Comparison of ENCODE assay signal across 24 cellular contexts in genomic region chr5:77849308-77849900, GRCh38.
A peak's percentile ranks its signal among the peaks of the same experiment; 100 is the strongest.
DNase-seq lines count a peak whose midpoint lies in the region; ATAC-seq and TF ChIP-seq lines count a peak whose summit lies in the region.
"Had no signal": no experiment of that assay in that cellular context is flagged by ENCODE, and none has a peak within 500 bp of the region (broad histone marks: within the 10 kb centered on the region; RNA-seq: fewer than 3 reads in every experiment).

No MANE protein-coding gene starts in this region.

- intact Hi-C loops in left lung (cut with DNase I) = no loop called here

- H3K4me1 Mint-ChIP-seq in brain = peaks cover 67% of the 10 kb centered on the region
- H3K4me1 Mint-ChIP-seq in nephron = peaks cover 16% of the 10 kb centered on the region
- H3K4me1 Mint-ChIP-seq in glutamatergic neuron (ENCODE audit: low read depth, unreplicated experiment) = peaks cover 29% of the 10 kb centered on the region
- H3K4me1 Mint-ChIP-seq in activated T-helper 17 cell treated with anti-CD3 and anti-CD28 coated beads, Interleukin-2, amount 50 U/mL, for 72 hours = peaks cover 9% of the 10 kb centered on the region

- H3K4me1 ChIP-seq in left lung = peaks cover 3 to 32% of the 10 kb centered on the region in 2 donors

- no peaks in the 10 kb centered on the region for H3K36me3 Mint-ChIP-seq in brain
- no peaks in the 10 kb centered on the region for H3K36me3 Mint-ChIP-seq in nephron (ENCODE audit: low read depth)
- peaks cover 12% of the 10 kb centered on the region for H3K36me3 Mint-ChIP-seq in glutamatergic neuron (ENCODE audit: unreplicated experiment)
- no peaks in the 10 kb centered on the region for H3K36me3 Mint-ChIP-seq in activated T-helper 17 cell treated with anti-CD3 and anti-CD28 coated beads, Interleukin-2, amount 50 U/mL, for 72 hours (ENCODE audit: low read depth)
- H3K36me3 Mint-ChIP-seq: IgD-negative memory B cell had no signal

- H3K27me3 ChIP-seq in H7 (ENCODE audit: control insufficient read depth, insufficient read depth, low read length) (peaks cover 94% of the 10 kb centered on the region), left lung (peaks cover 16 to 83% of the 10 kb centered on the region in 2 donors)
- H3K27me3 ChIP-seq: BE2C had no signal

- H3K27me3 Mint-ChIP-seq in brain = peaks cover 100% of the 10 kb centered on the region
- H3K27me3 Mint-ChIP-seq in nephron (ENCODE audit: low read depth) = peaks cover 64% of the 10 kb centered on the region
- H3K27me3 Mint-ChIP-seq in glutamatergic neuron (ENCODE audit: unreplicated experiment) = peaks cover 35% of the 10 kb centered on the region
- peaks cover 52% of the 10 kb centered on the region for H3K27me3 Mint-ChIP-seq in activated T-helper 17 cell treated with anti-CD3 and anti-CD28 coated beads, Interleukin-2, amount 50 U/mL, for 72 hours

- ATAC-seq in left lung = no peak
- no peak for ATAC-seq in activated T-helper 17 cell treated with anti-CD3 and anti-CD28 coated beads, Interleukin-2, amount 50 U/mL, for 72 hours (replicated peaks)
- ATAC-seq: Panc1 had no signal

- H3K9me3 Mint-ChIP-seq in brain (peaks cover 0 to 13% (median 6%) of the 10 kb centered on the region in 5 experiments), nephron (no peaks in the 10 kb centered on the region), glutamatergic neuron (ENCODE audit: unreplicated experiment) (peaks cover 20% of the 10 kb centered on the region)
- H3K9me3 Mint-ChIP-seq in activated T-helper 17 cell treated with anti-CD3 and anti-CD28 coated beads, Interleukin-2, amount 50 U/mL, for 72 hours = no peaks in the 10 kb centered on the region
- H3K9me3 Mint-ChIP-seq: IgD-negative memory B cell had no signal

- no peaks in the 10 kb centered on the region for H3K9me3 ChIP-seq in left lung
- H3K9me3 ChIP-seq: BE2C had no signal

- H3K27ac ChIP-seq in left lung = no peak overlapping the region
- H3K27ac ChIP-seq: GM23248, KMS-11, RWPE1 had no signal

- peak; percentile 52 for DNase-seq in H7
- no peak for DNase-seq in left lung
- DNase-seq in NCI-H1417 treated with DMSO at 0.1 percent for 48 hours (lab: John Stamatoyannopoulos, UW) = no peak
- DNase-seq in glutamatergic neuron = no peak
- DNase-seq: BE2C, Calu3, DND-41, GM23248, HCEC 1CT, MM.1S, NCI-H1436, NCI-H2081 treated with DMSO at 0.1 percent for 48 hours, NCI-H2171, NCI-H226, NCI-H510A, SHP77 had no signal

- H3K36me3 ChIP-seq in H7 (replicated peaks; ENCODE audit: control insufficient read depth, insufficient read depth, low read length) (no peaks in the 10 kb centered on the region), left lung (no peaks in the 10 kb centered on the region)
- H3K36me3 ChIP-seq: BE2C had no signal

- no peak overlapping the region for H3K27ac Mint-ChIP-seq in brain
- H3K27ac Mint-ChIP-seq in nephron = peak overlapping the region in 1 of 3 experiments; percentile 40
- no peak overlapping the region for H3K27ac Mint-ChIP-seq in glutamatergic neuron (ENCODE audit: unreplicated experiment)
- H3K27ac Mint-ChIP-seq in activated T-helper 17 cell treated with anti-CD3 and anti-CD28 coated beads, Interleukin-2, amount 50 U/mL, for 72 hours = no peak overlapping the region

- TF ChIP-seq CTCF in brain (conservative IDR thresholded peaks at IDR 0.05) = no peak
- TF ChIP-seq CTCF in nephron (IDR thresholded peaks at IDR 0.05; ENCODE audit: unreplicated experiment in 3 of 3) = no peak
- TF ChIP-seq CTCF in left lung (IDR thresholded peaks at IDR 0.05) = no peak
- TF ChIP-seq CTCF in glutamatergic neuron (IDR thresholded peaks at IDR 0.05; ENCODE audit: partially characterized antibody, unreplicated experiment) = no peak

- H3K4me3 Mint-ChIP-seq in brain (peak overlapping the region in 3 of 5 experiments; percentile 37 to 49 (median 45)), nephron (peak overlapping the region in 2 of 3 experiments; percentile 58 to 80), glutamatergic neuron (ENCODE audit: unreplicated experiment) (no peak overlapping the region)
- H3K4me3 Mint-ChIP-seq in activated T-helper 17 cell treated with anti-CD3 and anti-CD28 coated beads, Interleukin-2, amount 50 U/mL, for 72 hours = no peak overlapping the region
- H3K4me3 Mint-ChIP-seq: CD14-positive monocyte had no signal

- no peak overlapping the region for H3K4me3 ChIP-seq in H7 (ENCODE audit: insufficient read depth, low read depth, low read length)
- H3K4me3 ChIP-seq in left lung = no peak overlapping the region
- H3K4me3 ChIP-seq: GM23248 had no signal

Comparison
In these comparisons a context has a peak if more than half of its experiments do, and no peak if none do; other contexts are left out.
1. H3K4me3 Mint-ChIP-seq: peak in brain (3 of 5) and nephron (2 of 3); none in glutamatergic neuron (single experiment) and activated T-helper 17 cell treated with anti-CD3 and anti-CD28 coated beads, Interleukin-2, amount 50 U/mL, for 72 hours (single experiment).